In genomic region chr6:32047084-32047478, GRCh38 we compare ENCODE assay signal across 12 cellular contexts. TPM values are rescaled to one million over a fixed set of nuclear protein-coding genes. Genes with fewer than 3 reads are reported as not detected.
A peak's percentile ranks its signal among the peaks of the same experiment; 100 is the strongest.
DNase-seq lines count a peak whose midpoint lies in the region; ATAC-seq, FAIRE-seq and TF ChIP-seq lines count a peak whose summit lies in the region.
"Had no signal": no experiment of that assay in that cellular context is flagged by ENCODE, and none has a peak within 500 bp of the region (broad histone marks: within the 10 kb centered on the region; RNA-seq: fewer than 3 reads in every experiment).

No MANE protein-coding gene starts in this region.

- no peak overlapping the region for H3K23ac ChIP-seq in mesendoderm (ENCODE audit: low read length)

- H3K4me2 ChIP-seq in mesendoderm (ENCODE audit: low read length), result no peak overlapping the region

- H2BK5ac ChIP-seq in mesendoderm (ENCODE audit: low read length), result no peak overlapping the region

- H3K56ac ChIP-seq in mesendoderm (ENCODE audit: low read length), result no peak overlapping the region

- no peak for TF ChIP-seq POLR2A in GM12891 (IDR thresholded peaks at IDR 0.05; ENCODE audit: low read depth, low read length)

- H4K8ac ChIP-seq in mesendoderm (ENCODE audit: low read depth, low read length), result no peak overlapping the region

- no peak overlapping the region for H4K5ac ChIP-seq in mesendoderm (ENCODE audit: low read length)

- DNase-seq in NCI-H69 (lab: John Stamatoyannopoulos, UW) (peak; percentile 36), mesendoderm (peak; percentile 71), ureter (ENCODE audit: low spot score) (peak; percentile 64), GM10266 (ENCODE audit: extremely low spot score) (no peak), GM12891 (ENCODE audit: insufficient read length, low spot score) (no peak), NAMALWA (ENCODE audit: low spot score) (no peak)
- DNase-seq: activated CD4-positive, alpha-beta T cell treated with anti-CD3 and anti-CD28 coated beads for 48 hours; small intestine; stimulated activated naive CD8-positive, alpha-beta T cell treated with anti-CD3 and anti-CD28 coated beads, Interleukin-15, amount 100 ng/mL, for 72 hours had no signal

- H3K4me1 ChIP-seq in esophagus (ENCODE audit: control insufficient read depth in 2 of 2, insufficient read depth in 2 of 2, low read length in 1 of 2) (peaks cover 4 to 23% of the 10 kb centered on the region in 2 donors), mesendoderm (ENCODE audit: control insufficient read depth, low read depth, low read length) (no peaks in the 10 kb centered on the region)

- H3K9me3 ChIP-seq in esophagus (ENCODE audit: control insufficient read depth in 2 of 2, insufficient read depth in 1 of 2, low read depth in 1 of 2, low read length in 1 of 2), result no peaks in the 10 kb centered on the region

- no peak overlapping the region for H3K18ac ChIP-seq in mesendoderm (ENCODE audit: low read length)

- no peak overlapping the region for H2BK120ac ChIP-seq in mesendoderm (ENCODE audit: low read depth, low read length)

- FAIRE-seq in GM12891 (lab: Jason Lieb, UNC), result no peak
- FAIRE-seq: small intestine had no signal

- no peak for TF ChIP-seq CTCF in GM10266 (IDR thresholded peaks at IDR 0.05; ENCODE audit: control insufficient read depth, insufficient read depth, low read depth, missing control alignments)

- ATAC-seq in GM21515 (IDR thresholded peaks at IDR 0.05; ENCODE audit: unreplicated experiment), result no peak
- ATAC-seq: stimulated activated naive CD8-positive, alpha-beta T cell treated with anti-CD3 and anti-CD28 coated beads, Interleukin-15, amount 100 ng/mL, for 72 hours had no signal

- H3K79me2 ChIP-seq in mesendoderm (ENCODE audit: control insufficient read depth, insufficient read depth, low read length), result no peaks in the 10 kb centered on the region

- no peak overlapping the region for H3K4ac ChIP-seq in mesendoderm (ENCODE audit: low read depth, low read length)

- H3K27me3 ChIP-seq in esophagus (ENCODE audit: control insufficient read depth in 1 of 2, insufficient read depth in 2 of 2, low read length in 2 of 2) (no peaks in the 10 kb centered on the region), mesendoderm (ENCODE audit: insufficient read depth, low read length, poor library complexity) (no peaks in the 10 kb centered on the region)

- H3K4me3 ChIP-seq in esophagus (ENCODE audit: low read depth in 1 of 2, low read length in 2 of 2), result no peak overlapping the region
- H3K4me3 ChIP-seq in mesendoderm (ENCODE audit: low read length), result no peak overlapping the region

- no peak overlapping the region for H3K9ac ChIP-seq in mesendoderm (ENCODE audit: low read length)

- H2AK5ac ChIP-seq in mesendoderm (ENCODE audit: low read length), result no peak overlapping the region

- H3K36me3 ChIP-seq in esophagus (ENCODE audit: control insufficient read depth in 2 of 2, insufficient read depth in 2 of 2, low read length in 1 of 2) (no peaks in the 10 kb centered on the region), mesendoderm (ENCODE audit: control insufficient read depth, insufficient read depth, low read length) (no peaks in the 10 kb centered on the region)

- H2BK15ac ChIP-seq in mesendoderm (replicated peaks; ENCODE audit: low read depth), result no peak overlapping the region

- H3K79me1 ChIP-seq in mesendoderm (ENCODE audit: low read length), result no peaks in the 10 kb centered on the region

- H3K27ac ChIP-seq in esophagus (ENCODE audit: low read depth in 2 of 2, low read length in 1 of 2), result peak overlapping the region; percentile 22 to 76
- no peak overlapping the region for H3K27ac ChIP-seq in mesendoderm (ENCODE audit: low read depth, low read length)

- 38 to 46% methylated on average over 11 of the region's 11 CpGs for WGBS in esophagus, 2 donors
- WGBS in mesendoderm (ENCODE audit: extremely low coverage, insufficient coverage, low lambda C conversion rate), result no CpG with 5 or more reads among the region's 11 CpGs

TF ChIP-seq in GM12891, 5 proteins besides CTCF, POLR2A, EP300 and RAD21:
- no peak for TF ChIP-seq TAF1 (IDR thresholded peaks at IDR 0.05; ENCODE audit: low read depth, low read length)
- no peak for TF ChIP-seq POLR2AphosphoS5 (IDR thresholded peaks at IDR 0.05; ENCODE audit: low read depth, low read length)
- no peak for TF ChIP-seq PAX5 (IDR thresholded peaks at IDR 0.05; ENCODE audit: insufficient read depth, low read length, severe bottlenecking)
- TF ChIP-seq SPI1 (IDR thresholded peaks at IDR 0.05; ENCODE audit: low read depth, low read length), result no peak
- no peak for TF ChIP-seq POU2F2 (IDR thresholded peaks at IDR 0.05; ENCODE audit: low read depth, low read length)

RNA-seq across cellular contexts. Expression of gene CYP21A2, which starts 8.9 kb away (rescaled TPM):
- under 1 TPM; 0.43 to 0.47 TPM for polyA plus RNA-seq in esophagus
- polyA plus RNA-seq in mesendoderm (2013, experiment 1 of 2), result 0.10 TPM
- 0.11 TPM for polyA plus RNA-seq in mesendoderm (2013, experiment 2 of 2)
- total RNA-seq in ureter, result 3.8 TPM
- polyA plus RNA-seq in GM12891 (2012; ENCODE audit: low read depth, missing spikeins), result 0.15 TPM
- total RNA-seq: OCI-LY7 had no signal

RNA-seq across cellular contexts. Expression of gene C4B, which starts 32.5 kb away (rescaled TPM):
- polyA plus RNA-seq in esophagus, result 10 to 100 TPM in 1 of 2 donors, 1 to 10 TPM in 1; 5.3 to 15.0 TPM
- 0.62 TPM for polyA plus RNA-seq in mesendoderm (2013, experiment 1 of 2)
- polyA plus RNA-seq in mesendoderm (2013, experiment 2 of 2), result 0.38 TPM
- 152 TPM for total RNA-seq in ureter
- polyA plus RNA-seq in GM12891 (2012; ENCODE audit: low read depth, missing spikeins), result 2.2 TPM

Comparison
In these comparisons a context has a peak if more than half of its experiments do, and no peak if none do; other contexts are left out.
1. DNase-seq: peak in NCI-H69 (single experiment), mesendoderm (single experiment) and ureter (single experiment); none in GM10266 (single experiment), GM12891 (single experiment) and NAMALWA (single experiment).